8 cellular contexts compared by ENCODE assay signal in the genomic region with DNA sequence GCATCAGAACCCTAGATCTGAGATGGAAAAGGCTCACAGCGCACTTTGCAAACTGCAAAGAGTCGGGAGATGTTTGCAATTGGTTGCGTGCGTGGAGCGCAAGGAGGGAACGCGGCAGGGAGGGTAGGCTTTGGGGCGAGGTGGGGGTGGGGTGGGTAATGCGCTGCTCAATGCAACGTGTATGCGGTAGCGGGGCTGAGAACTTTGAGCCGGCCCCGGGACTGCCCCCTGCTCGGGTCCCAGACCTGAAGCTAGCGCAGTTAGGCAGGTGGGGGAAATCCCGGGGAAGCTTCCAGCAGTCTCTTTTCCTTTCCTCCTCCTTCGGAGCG. TPM values are rescaled to one million over a fixed set of nuclear protein-coding genes. Genes with fewer than 3 reads are reported as not detected.
DNase-seq lines count a peak whose midpoint lies in the region; ATAC-seq, FAIRE-seq and TF ChIP-seq lines count a peak whose summit lies in the region.

No MANE protein-coding gene starts in this region.

- no peaks in the 10 kb centered on the region for H3K9me3 ChIP-seq in astrocyte (ENCODE audit: insufficient read depth, low read depth, low read length)

- no peaks in the 10 kb centered on the region for H3K9me3 Mint-ChIP-seq in activated T-cell treated with anti-CD3 and anti-CD28 coated beads, Interleukin-2, amount 50 U/mL, for 4 hours
- no peaks in the 10 kb centered on the region for H3K9me3 Mint-ChIP-seq in IgD-negative memory B cell
- H3K9me3 Mint-ChIP-seq in astrocyte (ENCODE audit: unreplicated experiment): no peaks in the 10 kb centered on the region

- peaks cover 26% of the 10 kb centered on the region for H4K20me1 ChIP-seq in astrocyte (ENCODE audit: insufficient read depth, low read length)

- peaks cover 30% of the 10 kb centered on the region for H3K4me1 ChIP-seq in astrocyte (ENCODE audit: insufficient read depth, low read length)

- H2AFZ ChIP-seq in astrocyte (ENCODE audit: low read depth, low read length): no peak overlapping the region

- no peaks in the 10 kb centered on the region for H3K27me3 ChIP-seq in astrocyte (ENCODE audit: insufficient read depth, low read length)

- peaks cover 14% of the 10 kb centered on the region for H3K36me3 Mint-ChIP-seq in activated T-cell treated with anti-CD3 and anti-CD28 coated beads, Interleukin-2, amount 50 U/mL, for 4 hours (ENCODE audit: insufficient read depth)
- peaks cover 2% of the 10 kb centered on the region for H3K36me3 Mint-ChIP-seq in IgD-negative memory B cell
- peaks cover 3% of the 10 kb centered on the region for H3K36me3 Mint-ChIP-seq in astrocyte (ENCODE audit: low read depth, unreplicated experiment)

- TF ChIP-seq CTCF in astrocyte (IDR thresholded peaks at IDR 0.05; ENCODE audit: insufficient read depth, low read depth, low read length): no peak

- DNase-seq in activated T-cell treated with anti-CD3 and anti-CD28 coated beads, Interleukin-2, amount 50 U/mL, for 4 hours: no peak
- DNase-seq in activated T-cell treated with anti-CD3 and anti-CD28 coated beads, Interleukin-2, amount 50 U/mL, for 48 hours: no peak
- DNase-seq in astrocyte (ENCODE audit: low read depth) (no peak), iris pigment epithelial cell (ENCODE audit: low read depth) (peak; percentile 61), substantia nigra (lab: John Stamatoyannopoulos, UW) (peak in 2 of 49 donors; percentile 56 to 63), HT-29 (ENCODE audit: low spot score) (no peak)
- no peak for DNase-seq in stimulated activated CD8-positive, alpha-beta memory T cell treated with anti-CD3 and anti-CD28 coated beads, Interleukin-4, amount 100 ng/mL, for 48 hours

- H3K27me3 Mint-ChIP-seq in activated T-cell treated with anti-CD3 and anti-CD28 coated beads, Interleukin-2, amount 50 U/mL, for 4 hours (ENCODE audit: low read depth): peaks cover 1% of the 10 kb centered on the region
- H3K27me3 Mint-ChIP-seq in IgD-negative memory B cell (peaks cover 26% of the 10 kb centered on the region), astrocyte (ENCODE audit: low read depth, unreplicated experiment) (no peaks in the 10 kb centered on the region)

- peak overlapping the region; percentile 96 for H3K9ac ChIP-seq in astrocyte (ENCODE audit: low read length)

- H3K27ac Mint-ChIP-seq in IgD-negative memory B cell: peak overlapping the region; percentile 99 to 100 (median 99)
- peak overlapping the region; percentile 97 for H3K27ac Mint-ChIP-seq in astrocyte (ENCODE audit: unreplicated experiment)

- peak overlapping the region; percentile 93 for H3K27ac ChIP-seq in astrocyte (ENCODE audit: low read depth, low read length)
- H3K27ac ChIP-seq in substantia nigra (ENCODE audit: low read depth, low read length, poor library complexity, severe bottlenecking): peak overlapping the region; percentile 86

- H3K4me2 ChIP-seq in astrocyte (ENCODE audit: low read length): peak overlapping the region; percentile 97

- peak; percentile 51 to 54 for ATAC-seq in activated T-cell treated with anti-CD3 and anti-CD28 coated beads, Interleukin-2, amount 50 U/mL, for 4 hours

- H3K4me3 Mint-ChIP-seq in activated T-cell treated with anti-CD3 and anti-CD28 coated beads, Interleukin-2, amount 50 U/mL, for 4 hours: peak overlapping the region; percentile 90
- H3K4me3 Mint-ChIP-seq in IgD-negative memory B cell (peak overlapping the region; percentile 92 to 99 (median 98)), astrocyte (ENCODE audit: unreplicated experiment) (peak overlapping the region; percentile 88)

- FAIRE-seq in astrocyte (lab: Jason Lieb, UNC): no peak

- peaks cover 26% of the 10 kb centered on the region for H3K4me1 Mint-ChIP-seq in activated T-cell treated with anti-CD3 and anti-CD28 coated beads, Interleukin-2, amount 50 U/mL, for 4 hours (ENCODE audit: low read depth)
- H3K4me1 Mint-ChIP-seq in IgD-negative memory B cell (peaks cover 12 to 23% (median 19%) of the 10 kb centered on the region in 3 donors), astrocyte (ENCODE audit: low read depth, unreplicated experiment) (peaks cover 10% of the 10 kb centered on the region)

- no peaks in the 10 kb centered on the region for H3K36me3 ChIP-seq in astrocyte (ENCODE audit: insufficient read depth, low read length)

- peak overlapping the region; percentile 76 for H3K4me3 ChIP-seq in astrocyte (ENCODE audit: insufficient read depth, low read depth, low read length)

- H3K79me2 ChIP-seq in astrocyte (ENCODE audit: insufficient read depth, low read length): no peaks in the 10 kb centered on the region

RNA-seq across cellular contexts. Expression of gene FOSB, which starts 1.0 kb away (rescaled TPM):
- total RNA-seq in activated T-cell treated with anti-CD3 and anti-CD28 coated beads, Interleukin-2, amount 50 U/mL, for 4 hours: 10 to 100 TPM; 10.5 to 13.4 (median 13.2) TPM
- 48.1 TPM for polyA plus RNA-seq in IgD-negative memory B cell
- 8.2 and 13.3 TPM in 2 replicates for total RNA-seq in astrocyte
- 218 and 253 TPM in 2 replicates for total RNA-seq in HT-29 (2014; rRNA removed; shearing (Covaris generic))

RNA-seq across cellular contexts. Expression of gene RTN2, which starts 28.1 kb away (rescaled TPM):
- 1 to 10 TPM in 2 of 3 donors, under 1 TPM in 1; 0.83 to 1.5 (median 1.5) TPM for total RNA-seq in activated T-cell treated with anti-CD3 and anti-CD28 coated beads, Interleukin-2, amount 50 U/mL, for 4 hours
- polyA plus RNA-seq in IgD-negative memory B cell: 0.71 TPM
- total RNA-seq in astrocyte: 29.1 and 35.3 TPM in 2 replicates
- 11.4 and 15.4 TPM in 2 replicates for total RNA-seq in HT-29 (2014; rRNA removed; shearing (Covaris generic))

RNA-seq across cellular contexts. Expression of gene PPM1N, which starts 29.5 kb away (rescaled TPM):
- total RNA-seq in activated T-cell treated with anti-CD3 and anti-CD28 coated beads, Interleukin-2, amount 50 U/mL, for 4 hours: 1 to 10 TPM; 1.1 to 1.4 (median 1.3) TPM
- 4.0 TPM for polyA plus RNA-seq in IgD-negative memory B cell
- total RNA-seq in astrocyte: 0.67 and 1.3 TPM in 2 replicates
- total RNA-seq in HT-29 (2014; rRNA removed; shearing (Covaris generic)): 9.8 and 15.3 TPM in 2 replicates

RNA-seq across cellular contexts. Expression of gene VASP, which starts 38.5 kb away (rescaled TPM):
- 100 to 1,000 TPM; 135 to 164 (median 157) TPM for total RNA-seq in activated T-cell treated with anti-CD3 and anti-CD28 coated beads, Interleukin-2, amount 50 U/mL, for 4 hours
- polyA plus RNA-seq in IgD-negative memory B cell: 111 TPM
- total RNA-seq in astrocyte: 205 and 222 TPM in 2 replicates
- total RNA-seq in HT-29 (2014; rRNA removed; shearing (Covaris generic)): 443 and 506 TPM in 2 replicates

RNA-seq across cellular contexts. Expression of gene ERCC1, which starts 45.0 kb away (rescaled TPM):
- total RNA-seq in activated T-cell treated with anti-CD3 and anti-CD28 coated beads, Interleukin-2, amount 50 U/mL, for 4 hours: 10 to 100 TPM; 68.0 to 86.2 (median 85.7) TPM
- polyA plus RNA-seq in IgD-negative memory B cell: 50.2 TPM
- 67.5 and 70.4 TPM in 2 replicates for total RNA-seq in astrocyte
- 154 and 159 TPM in 2 replicates for total RNA-seq in HT-29 (2014; rRNA removed; shearing (Covaris generic))

Comparison
In these comparisons a context has a peak if more than half of its experiments do, and no peak if none do; other contexts are left out.
1. RNA of gene FOSB, which starts 1.0 kb away (total RNA-seq): 218 to 253 TPM in HT-29; 8.2 to 13.3 TPM in astrocyte and 10.5 to 13.4 TPM in activated T-cell treated with anti-CD3 and anti-CD28 coated beads, Interleukin-2, amount 50 U/mL, for 4 hours; every median in the first group is over 10 times any median in the second.
2. Peak in every context shown above with its lines, with median percentiles within 50 percentile points of each other: H3K4me3 Mint-ChIP-seq.